ENCODE assay signal across 23 cellular contexts in the genomic region with DNA sequence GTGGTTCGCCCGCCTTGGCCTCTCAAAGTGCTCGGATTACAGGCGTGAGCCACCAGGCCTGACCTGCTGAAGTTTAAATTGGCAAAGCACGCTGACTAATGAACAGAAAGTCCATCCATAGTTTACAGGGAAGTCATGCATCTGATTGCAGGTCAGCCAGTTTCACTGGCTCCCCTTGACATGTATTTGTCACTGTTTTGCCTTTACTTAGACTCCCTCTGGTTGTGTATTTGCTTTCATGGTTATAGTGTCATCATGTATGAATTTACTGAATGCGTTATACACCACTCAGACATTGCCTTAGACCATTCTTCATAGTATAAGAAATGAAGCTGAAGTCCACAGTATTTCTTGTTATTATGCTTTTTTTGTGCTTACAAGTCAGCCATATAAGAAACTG. TPM values are rescaled to one million over a fixed set of nuclear protein-coding genes. Genes with fewer than 3 reads are reported as not detected.
DNase-seq lines count a peak whose midpoint lies in the region; ATAC-seq and TF ChIP-seq lines count a peak whose summit lies in the region.
"Had no signal": no experiment of that assay in that cellular context is flagged by ENCODE, and none has a peak within 500 bp of the region (broad histone marks: within the 10 kb centered on the region; RNA-seq: fewer than 3 reads in every experiment).

No MANE protein-coding gene starts in this region.

- DNase-seq in mammary epithelial cell (peak; percentile 19), MCF 10A (ENCODE audit: unreplicated experiment) (no peak), epithelial cell of esophagus (ENCODE audit: low read depth) (peak; percentile 50), renal cortical epithelial cell (ENCODE audit: low read depth) (peak; percentile 15), SK-N-DZ (ENCODE audit: low spot score) (no peak), gastrocnemius medialis (no peak)
- DNase-seq: DMS53; EL; GF-D8; H7; KG1; NCI-H1694; NCI-H2081; NCI-H2171; NCI-H345; NCI-H524; NCI-H774; NK-92 treated with Interleukin-12 subunit alpha and Interleukin-12 subunit beta, amount 100 ng/mL, for 24 hours had no signal

- 98% methylated on average over 6 of the region's 6 CpGs for WGBS in mammary epithelial cell (ENCODE audit: low coverage, missing lambda C conversion rate)

- no peak overlapping the region for H3K27ac Mint-ChIP-seq in MCF 10A (ENCODE audit: low read depth, unreplicated experiment)

- H3K36me3 ChIP-seq in mammary epithelial cell (ENCODE audit: insufficient read depth, low read length) (no peaks in the 10 kb centered on the region), gastrocnemius medialis (no peaks in the 10 kb centered on the region)

- POLR2A ChIA-PET in MCF 10A (lab: Yijun Ruan, JAX) = no interaction called here

- H3K4me3 Mint-ChIP-seq in MCF 10A (ENCODE audit: unreplicated experiment) = no peak overlapping the region

- no peak overlapping the region for H3K9ac ChIP-seq in mammary epithelial cell (ENCODE audit: insufficient read depth, low read length)

- H4K20me1 ChIP-seq in mammary epithelial cell (ENCODE audit: insufficient read depth, low read length) = no peaks in the 10 kb centered on the region

- in situ Hi-C loops in mammary epithelial cell (cut with MboI; ENCODE audit: low sequenced_read_pairs in 2 of 2) (no loop called here), gastrocnemius medialis (cut with MboI; ENCODE audit: low sequenced_read_pairs in 4 of 4) (no loop called here)

- no peaks in the 10 kb centered on the region for H3K27me3 ChIP-seq in mammary epithelial cell (ENCODE audit: insufficient read depth, low read length)
- no peaks in the 10 kb centered on the region for H3K27me3 ChIP-seq in gastrocnemius medialis

- no peaks in the 10 kb centered on the region for H3K4me1 Mint-ChIP-seq in MCF 10A (ENCODE audit: insufficient read depth, unreplicated experiment)

- no peak overlapping the region for H3K27ac ChIP-seq in mammary epithelial cell (ENCODE audit: insufficient read depth, low read depth, low read length)
- H3K27ac ChIP-seq in gastrocnemius medialis = no peak overlapping the region
- H3K27ac ChIP-seq: 22Rv1, C4-2B had no signal

- H3K4me3 ChIP-seq in mammary epithelial cell (replicated peaks in 1 of 3; ENCODE audit: insufficient read depth in 1 of 3, low read depth in 2 of 3, low read length in 3 of 3) (no peak overlapping the region), epithelial cell of esophagus (ENCODE audit: low read length) (no peak overlapping the region), gastrocnemius medialis (no peak overlapping the region)

- TF ChIP-seq CTCF in mammary epithelial cell (conservative IDR thresholded peaks at IDR 0.05 in 1 of 2, IDR thresholded peaks at IDR 0.05 in 1 of 2; ENCODE audit: extremely low read depth in 1 of 2, insufficient read depth in 1 of 2, low read depth in 1 of 2, low read length in 2 of 2) (no peak), MCF 10A (IDR thresholded peaks at IDR 0.05; ENCODE audit: unreplicated experiment) (no peak), epithelial cell of esophagus (IDR thresholded peaks at IDR 0.05; ENCODE audit: insufficient read depth, low read depth, low read length, missing control alignments) (no peak), gastrocnemius medialis (IDR thresholded peaks at IDR 0.05 in 4 of 5, conservative IDR thresholded peaks at IDR 0.05 in 1 of 5) (no peak)

- BruUV-seq in mammary epithelial cell (replicated peaks; lab: Mats Ljungman, UMichigan) (no TSS peak), MCF 10A (replicated peaks; lab: Mats Ljungman, UMichigan) (no TSS peak)

- H3K9me3 Mint-ChIP-seq in MCF 10A (ENCODE audit: unreplicated experiment) = no peaks in the 10 kb centered on the region

- ATAC-seq in GM18498 (IDR thresholded peaks at IDR 0.05; ENCODE audit: unreplicated experiment) = no peak
- no peak for ATAC-seq in gastrocnemius medialis
- no peak for ATAC-seq in GM19023 (IDR thresholded peaks at IDR 0.05; ENCODE audit: unreplicated experiment)
- ATAC-seq: Right ventricle myocardium inferior had no signal

- H3K9me3 ChIP-seq in mammary epithelial cell (replicated peaks; ENCODE audit: insufficient read depth, low read length) (no peaks in the 10 kb centered on the region), gastrocnemius medialis (no peaks in the 10 kb centered on the region)

- H3K27me3 Mint-ChIP-seq in MCF 10A (ENCODE audit: insufficient read depth, unreplicated experiment) = no peaks in the 10 kb centered on the region

- H3K4me1 ChIP-seq in mammary epithelial cell (ENCODE audit: insufficient read depth, low read length) (peaks cover 10% of the 10 kb centered on the region), gastrocnemius medialis (no peaks in the 10 kb centered on the region)

- no peak for TF ChIP-seq POLR2A in gastrocnemius medialis (IDR thresholded peaks at IDR 0.05)

- no peak overlapping the region for H2AFZ ChIP-seq in mammary epithelial cell (ENCODE audit: low read depth, low read length)

- H3K4me2 ChIP-seq in mammary epithelial cell (ENCODE audit: insufficient read depth, low read depth, low read length) = no peak overlapping the region

- dilution Hi-C loops in mammary epithelial cell (cut with HindIII; ENCODE audit: low sequenced_read_pairs) = no loop called here

- intact Hi-C loops in mammary epithelial cell (cut with micrococcal nuclease) = no loop called here
- intact Hi-C loops in MCF 10A (cut with micrococcal nuclease) = no loop called here
- intact Hi-C loops in gastrocnemius medialis (cut with DNase I; ENCODE audit: low total_unique reads) = no loop called here

- H3K79me2 ChIP-seq in mammary epithelial cell (ENCODE audit: insufficient read depth, low read length) = no peaks in the 10 kb centered on the region

- no peaks in the 10 kb centered on the region for H3K36me3 Mint-ChIP-seq in MCF 10A (ENCODE audit: insufficient read depth, unreplicated experiment)

- CTCF ChIA-PET in mammary epithelial cell (lab: Charles Lee; ENCODE audit: low non-redundant PET) (no interaction called here), MCF 10A (lab: Yijun Ruan, JAX) (interaction anchor here (0.8 kb wide), 1 partner anchor 9 kb away, joined by 5 read pairs; no protein-coding TSS in a partner anchor)

RNA-seq across cellular contexts. Expression of a gene that starts 52.1 kb away (rescaled TPM):
- 10 to 100 TPM; 33.3 to 41.0 TPM for total RNA-seq in mammary epithelial cell
- polyA plus RNA-seq in mammary epithelial cell = 8.2 TPM
- polyA minus RNA-seq in mammary epithelial cell = 59.9 TPM
- 29.4 and 33.1 TPM in 2 replicates for total RNA-seq in MCF 10A (2022)
- 16.0 and 51.7 TPM in 2 replicates for total RNA-seq in renal cortical epithelial cell
- 25.8 and 25.9 TPM in 2 replicates for polyA plus RNA-seq in SK-N-DZ (2014; cell fraction: cytosol; rRNA removed)
- polyA plus RNA-seq in SK-N-DZ (2014; cell fraction: nucleus; rRNA removed) = 12.0 and 18.1 TPM in 2 replicates
- total RNA-seq in gastrocnemius medialis = 10 to 100 TPM; 15.9 to 42.2 (median 30.7) TPM

Comparison
In these comparisons a context has a peak if more than half of its experiments do, and no peak if none do; other contexts are left out.
1. DNase-seq: peak in mammary epithelial cell (single experiment), epithelial cell of esophagus (single experiment) and renal cortical epithelial cell (single experiment); none in MCF 10A (single experiment), SK-N-DZ (single experiment) and gastrocnemius medialis (0 of 2).